1 cellular context compared by ENCODE assay signal in the genomic region with DNA sequence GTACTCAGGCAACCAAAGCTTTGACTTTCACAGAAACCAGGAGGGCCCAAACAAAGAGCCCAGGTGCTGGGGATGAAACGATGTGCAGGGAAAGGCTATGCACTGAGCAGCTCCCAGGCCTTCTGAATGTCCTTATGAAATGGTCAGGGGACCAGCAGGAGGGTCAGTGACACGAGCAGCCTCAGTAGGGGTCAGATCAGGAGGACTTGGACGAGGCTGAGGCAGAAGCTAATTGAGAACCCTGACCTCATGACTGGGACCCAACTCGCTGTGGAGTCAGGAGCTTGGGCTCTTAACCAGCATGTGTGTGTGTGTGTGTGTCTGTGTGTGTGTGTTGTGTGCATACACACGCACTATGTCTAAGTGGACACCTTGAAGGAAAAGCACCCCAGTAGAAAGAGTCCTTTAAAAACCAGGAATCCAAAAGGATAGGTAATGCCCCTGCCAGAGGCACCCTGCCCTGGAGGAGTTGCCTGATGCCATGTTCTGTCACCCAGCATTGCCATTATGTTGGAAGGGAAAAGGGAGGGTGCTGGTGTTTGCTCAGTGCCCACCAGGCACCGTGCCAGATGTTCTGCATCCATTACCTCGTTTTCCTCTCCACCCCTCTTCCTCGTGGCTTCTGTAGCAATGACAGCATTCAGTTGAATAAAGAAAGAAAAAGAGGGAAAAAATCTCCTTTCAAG.
TF ChIP-seq lines count a peak whose summit lies in the region.

No MANE protein-coding gene starts in this region.

TF ChIP-seq in H1, 55 proteins besides CTCF, POLR2A, EP300 and RAD21:
- TF ChIP-seq HDAC2 (IDR thresholded peaks at IDR 0.05; ENCODE audit: borderline replicate concordance in 1 of 2, low read depth in 2 of 2, low read length in 2 of 2): no peak
- TF ChIP-seq MAFK (IDR thresholded peaks at IDR 0.05; ENCODE audit: low read depth, low read length): no peak
- TF ChIP-seq RFX5 (IDR thresholded peaks at IDR 0.05; ENCODE audit: borderline replicate concordance, low read depth, low read length): no peak
- TF ChIP-seq POLR2AphosphoS5 (IDR thresholded peaks at IDR 0.05; ENCODE audit: low read depth, low read length): no peak
- TF ChIP-seq CREB1 (IDR thresholded peaks at IDR 0.05): no peak
- no peak for TF ChIP-seq ASH2L (IDR thresholded peaks at IDR 0.05; ENCODE audit: low read length)
- no peak for TF ChIP-seq SP4 (IDR thresholded peaks at IDR 0.05; ENCODE audit: low read length)
- TF ChIP-seq NANOG (IDR thresholded peaks at IDR 0.05; ENCODE audit: insufficient read depth, low read depth, low read length, poor library complexity, severe bottlenecking): no peak
- TF ChIP-seq SP1 (IDR thresholded peaks at IDR 0.05; ENCODE audit: low read depth, low read length): no peak
- TF ChIP-seq BRCA1 (IDR thresholded peaks at IDR 0.05; ENCODE audit: low read depth, low read length): no peak
- no peak for TF ChIP-seq ATF2 (IDR thresholded peaks at IDR 0.05; ENCODE audit: low read length)
- no peak for TF ChIP-seq BCL11A (IDR thresholded peaks at IDR 0.05; ENCODE audit: low read depth in 2 of 2, low read length in 2 of 2)
- TF ChIP-seq CTBP2 (IDR thresholded peaks at IDR 0.05; ENCODE audit: borderline replicate concordance, insufficient read depth, insufficient read length, low read length): no peak
- TF ChIP-seq KDM1A (IDR thresholded peaks at IDR 0.05; ENCODE audit: borderline replicate concordance, low read length): no peak
- TF ChIP-seq GABPA (IDR thresholded peaks at IDR 0.05; ENCODE audit: borderline replicate concordance, insufficient read depth, low read length): no peak
- TF ChIP-seq JUN (IDR thresholded peaks at IDR 0.05; ENCODE audit: low read depth, low read length): no peak
